Comparison of ENCODE assay signal across 10 cellular contexts in genomic region chr6:27358786-27359185, GRCh38. TPM values are rescaled to one million over a fixed set of nuclear protein-coding genes. Genes with fewer than 3 reads are reported as not detected.
"Had no signal": no experiment of that assay in that cellular context is flagged by ENCODE, and none has a peak within 500 bp of the region (broad histone marks: within the 10 kb centered on the region; RNA-seq: fewer than 3 reads in every experiment).

No MANE protein-coding gene starts in this region.

- H3K27ac ChIP-seq: KMS-11 had no signal

- FAIRE-seq: HTR-8/SVneo had no signal

- H3K4me2 ChIP-seq: GM23338, KMS-11 had no signal

- H3K9ac ChIP-seq: KMS-11 had no signal

- H3K36me3 ChIP-seq: HAP-1 had no signal

- DNase-seq: H7, HFFc6, IMR-90, KBM-7 had no signal

- ATAC-seq: GM23338 had no signal

- H3K4me3 ChIP-seq: GM23338, HAP-1 had no signal

- H2AFZ ChIP-seq: GM23338 had no signal

- H3K4me1 ChIP-seq: HAP-1 had no signal

RNA-seq across cellular contexts. Expression of gene POM121L2, which starts 46.7 kb away (rescaled TPM):
- total RNA-seq: H4, HFFc6, HT-29, IMR-90 had no signal
- polyA plus RNA-seq: IMR-90 had no signal
